8 cellular contexts compared by ENCODE assay signal in genomic region chrX:13647709-13648212, GRCh38. TPM values are rescaled to one million over a fixed set of nuclear protein-coding genes. Genes with fewer than 3 reads are reported as not detected.
DNase-seq lines count a peak whose midpoint lies in the region; ATAC-seq and TF ChIP-seq lines count a peak whose summit lies in the region.

No MANE protein-coding gene starts in this region.

- no peaks in the 10 kb centered on the region for H3K9me3 ChIP-seq in esophagus squamous epithelium
- no peaks in the 10 kb centered on the region for H3K9me3 ChIP-seq in MM.1S (replicated peaks; ENCODE audit: insufficient read depth, low read length)

- no peaks in the 10 kb centered on the region for H4K20me1 ChIP-seq in MM.1S (ENCODE audit: insufficient read depth, low read length)

- TF ChIP-seq POLR2A in esophagus squamous epithelium (IDR thresholded peaks at IDR 0.05): no peak

- TF ChIP-seq CTCF in esophagus squamous epithelium (IDR thresholded peaks at IDR 0.05): no peak
- no peak for TF ChIP-seq CTCF in MM.1S (IDR thresholded peaks at IDR 0.05; ENCODE audit: low read length)

- no peak overlapping the region for H3K4me3 ChIP-seq in esophagus squamous epithelium
- no peak overlapping the region for H3K4me3 ChIP-seq in MM.1S (ENCODE audit: low read length)

- H3K4me1 ChIP-seq in esophagus squamous epithelium: peaks cover 5 to 19% (median 8%) of the 10 kb centered on the region in 3 donors
- no peaks in the 10 kb centered on the region for H3K4me1 ChIP-seq in MM.1S (ENCODE audit: low read length)

- no peak for ATAC-seq in HG02852 (IDR thresholded peaks at IDR 0.05; ENCODE audit: unreplicated experiment)

- H3K9ac ChIP-seq in MM.1S (ENCODE audit: low read length): no peak overlapping the region

- H3K27me3 ChIP-seq in esophagus squamous epithelium (no peaks in the 10 kb centered on the region), MM.1S (replicated peaks; ENCODE audit: insufficient read depth, low read length) (no peaks in the 10 kb centered on the region)

- DNase-seq in CD1c-positive myeloid dendritic cell (ENCODE audit: extremely low spot score) (peak; percentile 85), NCI-H2227 (lab: John Stamatoyannopoulos, UW; ENCODE audit: unreplicated experiment) (peak; percentile 66), esophagus squamous epithelium (lab: John Stamatoyannopoulos, UW) (peak; percentile 9), HPDE6-E6E7 (ENCODE audit: extremely low spot score) (no peak), MM.1S (no peak)
- DNase-seq in activated CD4-positive, alpha-beta T cell treated with anti-CD3 and anti-CD28 coated beads, Interleukin-2, amount 50 U/mL, for 4 hours: peak; percentile 54 to 64
- DNase-seq in stimulated activated CD4-positive, alpha-beta T cell treated with anti-CD3 and anti-CD28 coated beads, Interleukin-15, amount 100 ng/mL, for 1 hour (ENCODE audit: low read depth in 1 of 2, low spot score in 1 of 2): peak; percentile 6 to 17

- H3K79me2 ChIP-seq in MM.1S (ENCODE audit: low read length): no peaks in the 10 kb centered on the region

- H3K36me3 ChIP-seq in esophagus squamous epithelium: no peaks in the 10 kb centered on the region
- no peaks in the 10 kb centered on the region for H3K36me3 ChIP-seq in MM.1S (replicated peaks; ENCODE audit: insufficient read depth, low read length)

- H2AFZ ChIP-seq in MM.1S (ENCODE audit: low read length): no peak overlapping the region

- intact Hi-C loops in esophagus squamous epithelium (cut with DNase I): loop anchor here (5.0 kb wide), 1 partner anchor 140 kb away; no protein-coding TSS in a partner anchor

- H3F3A ChIP-seq in MM.1S (ENCODE audit: insufficient read depth, low read length): no peaks in the 10 kb centered on the region

- H3K9me2 ChIP-seq in MM.1S (replicated peaks; ENCODE audit: insufficient read depth, low read length): no peaks in the 10 kb centered on the region

- H3K27ac ChIP-seq in esophagus squamous epithelium (peak overlapping the region in 2 of 4 donors; percentile 35 to 64), MM.1S (ENCODE audit: low read length) (no peak overlapping the region)

- H3K4me2 ChIP-seq in MM.1S (ENCODE audit: low read depth, low read length): no peak overlapping the region

- 38 to 48% methylated on average over 2 to 7 of the region's 8 CpGs for WGBS in esophagus squamous epithelium, 2 donors

RNA-seq across cellular contexts. Expression of gene TCEANC, which starts 5.2 kb away (rescaled TPM):
- total RNA-seq in esophagus squamous epithelium: 1 to 10 TPM; 1.3 to 2.6 (median 2.0) TPM

RNA-seq across cellular contexts. Expression of gene RAB9A, which starts 41.2 kb away (rescaled TPM):
- 10 to 100 TPM; 24.4 to 28.6 (median 25.8) TPM for total RNA-seq in esophagus squamous epithelium

Comparison
In these comparisons a context has a peak if more than half of its experiments do, and no peak if none do; other contexts are left out.
1. DNase-seq: peak in CD1c-positive myeloid dendritic cell (single experiment), NCI-H2227 (single experiment), activated CD4-positive, alpha-beta T cell treated with anti-CD3 and anti-CD28 coated beads, Interleukin-2, amount 50 U/mL, for 4 hours (2 of 2), esophagus squamous epithelium (single experiment) and stimulated activated CD4-positive, alpha-beta T cell treated with anti-CD3 and anti-CD28 coated beads, Interleukin-15, amount 100 ng/mL, for 1 hour (2 of 2); none in HPDE6-E6E7 (single experiment) and MM.1S (single experiment).